8 cellular contexts compared by ENCODE assay signal in genomic region chr5:55344392-55344992, GRCh38. TPM values are rescaled to one million over a fixed set of nuclear protein-coding genes. Genes with fewer than 3 reads are reported as not detected.
A peak's percentile ranks its signal among the peaks of the same experiment; 100 is the strongest.
DNase-seq lines count a peak whose midpoint lies in the region; ATAC-seq and TF ChIP-seq lines count a peak whose summit lies in the region.

No MANE protein-coding gene starts in this region.

- 18 to 30% methylated on average over 2 of the region's 2 CpGs for WGBS in transverse colon (ENCODE audit: low coverage in 1 of 2), 2 donors

- no peak overlapping the region for H2AFZ ChIP-seq in PC-3 (ENCODE audit: low read length)
- no peak overlapping the region for H2AFZ ChIP-seq in osteoblast (ENCODE audit: low read length)

- H3K79me2 ChIP-seq in PC-3 (ENCODE audit: low read length) (no peaks in the 10 kb centered on the region), osteoblast (ENCODE audit: insufficient read depth, low read length) (peaks cover 3% of the 10 kb centered on the region)

- no TSS peak for BruUV-seq in PC-3 (replicated peaks; lab: Mats Ljungman, UMichigan)

- H3K4me1 ChIP-seq in PC-3 (ENCODE audit: insufficient read depth, low read length) (no peaks in the 10 kb centered on the region), osteoblast (ENCODE audit: insufficient read depth, low read length) (no peaks in the 10 kb centered on the region), transverse colon (peaks cover 0 to 5% (median 2%) of the 10 kb centered on the region in 4 donors)

- H3F3A ChIP-seq in PC-3 (ENCODE audit: low read length, unreplicated experiment): no peaks in the 10 kb centered on the region

- TF ChIP-seq EP300 in transverse colon (IDR thresholded peaks at IDR 0.05; ENCODE audit: low read depth): no peak

- no peak for ATAC-seq in PC-3

- DNase-seq in A172 (ENCODE audit: low spot score) (peak; percentile 39), GM10248 (ENCODE audit: extremely low spot score) (peak; percentile 18), PC-3 (peak; percentile 68), activated T-helper 1 cell treated with Interleukin-2 at 50 U/mL for 16 hours (ENCODE audit: low read depth) (peak; percentile 17), fibroblast of pulmonary artery (ENCODE audit: low read depth) (peak; percentile 84), osteoblast (ENCODE audit: insufficient read length, low spot score, missing footprints) (peak; percentile 30), transverse colon (peak; percentile 66)
- no peak for DNase-seq in NK-92 treated with Interleukin-12 subunit alpha and Interleukin-12 subunit beta, amount 100 ng/mL, for 24 hours (lab: John Stamatoyannopoulos, UW)

- H4K20me1 ChIP-seq in PC-3 (ENCODE audit: low read length) (no peaks in the 10 kb centered on the region), osteoblast (ENCODE audit: insufficient read depth, low read length) (no peaks in the 10 kb centered on the region)

- peaks cover 35% of the 10 kb centered on the region for H3K36me3 ChIP-seq in PC-3 (ENCODE audit: low read depth, low read length)
- H3K36me3 ChIP-seq in osteoblast (ENCODE audit: insufficient read depth, low read length): peaks cover 58% of the 10 kb centered on the region
- H3K36me3 ChIP-seq in transverse colon: peaks cover 0 to 64% (median 22%) of the 10 kb centered on the region in 4 donors

- intact Hi-C loops in PC-3 (cut with micrococcal nuclease): loop anchor here (1.0 kb wide), 1 partner anchor 350 kb away; no protein-coding TSS in a partner anchor
- intact Hi-C loops in transverse colon (cut with DNase I; ENCODE audit: low total_unique reads): loop anchor here (10.0 kb wide), 1 partner anchor 350 kb away; no protein-coding TSS in a partner anchor

- no peak for TF ChIP-seq POLR2A in transverse colon (IDR thresholded peaks at IDR 0.05)

- TF ChIP-seq CTCF in GM10248 (IDR thresholded peaks at IDR 0.05; ENCODE audit: control extremely low read depth, extremely low read depth, low read depth, missing control alignments) (peak; percentile 73), PC-3 (conservative IDR thresholded peaks at IDR 0.05; ENCODE audit: low read depth, low read length) (peak; percentile 71), fibroblast of pulmonary artery (IDR thresholded peaks at IDR 0.05; ENCODE audit: low read length, missing control alignments) (peak; percentile 97), osteoblast (IDR thresholded peaks at IDR 0.05; ENCODE audit: extremely low read depth, low read depth, low read length) (peak; percentile 88), transverse colon (IDR thresholded peaks at IDR 0.05) (peak; percentile 88 to 93 (median 90))

- H3K4me3 ChIP-seq in PC-3 (ENCODE audit: low read length) (no peak overlapping the region), fibroblast of pulmonary artery (replicated peaks; ENCODE audit: low read depth, low read length) (no peak overlapping the region), osteoblast (ENCODE audit: insufficient read depth, low read length) (no peak overlapping the region), transverse colon (no peak overlapping the region)

- POLR2A ChIA-PET in GM10248 (lab: Yijun Ruan, JAX) (no interaction called here), PC-3 (lab: Charles Lee; ENCODE audit: unreplicated experiment) (no interaction called here)

- H3K27ac ChIP-seq in PC-3 (ENCODE audit: low read length) (no peak overlapping the region), osteoblast (ENCODE audit: low read depth, low read length) (peak overlapping the region; percentile 0), transverse colon (no peak overlapping the region)

- H3K4me2 ChIP-seq in PC-3 (ENCODE audit: low read length): no peak overlapping the region
- H3K4me2 ChIP-seq in osteoblast (ENCODE audit: insufficient read depth, low read length): no peak overlapping the region

- in situ Hi-C loops in transverse colon (cut with MboI; ENCODE audit: low pct_ligation_motif_present in 1 of 4, low pct_unique_long_range_greater_than_20kb in 1 of 4, low sequenced_read_pairs in 3 of 4): loop anchor here in 2 of 4 donors (10.0 to 25.0 kb wide), 2 partner anchors 340 to 343 kb away; no protein-coding TSS in a partner anchor

- H3K27me3 ChIP-seq in PC-3 (ENCODE audit: low read length): no peaks in the 10 kb centered on the region
- no peaks in the 10 kb centered on the region for H3K27me3 ChIP-seq in osteoblast (ENCODE audit: insufficient read depth, low read length)
- no peaks in the 10 kb centered on the region for H3K27me3 ChIP-seq in transverse colon

- no peaks in the 10 kb centered on the region for H3K9me2 ChIP-seq in PC-3 (replicated peaks; ENCODE audit: low read length)

- CTCF ChIA-PET in GM10248 (lab: Yijun Ruan, JAX) (interaction anchor here (0.8 to 1.5 kb wide), 5 partner anchors 15 to 347 kb away, joined by 3 to 5 read pairs (median 3); no protein-coding TSS in a partner anchor), PC-3 (lab: Charles Lee) (no interaction called here)

- no peaks in the 10 kb centered on the region for H3K9me3 ChIP-seq in PC-3 (ENCODE audit: low read length)
- no peaks in the 10 kb centered on the region for H3K9me3 ChIP-seq in osteoblast (ENCODE audit: low read depth, low read length)
- no peaks in the 10 kb centered on the region for H3K9me3 ChIP-seq in transverse colon

- H3K9ac ChIP-seq in PC-3 (ENCODE audit: low read length): no peak overlapping the region

RNA-seq across cellular contexts. Expression of gene MTREX, which starts 36.7 kb away (rescaled TPM):
- total RNA-seq in A172 (2014; rRNA removed; shearing (Covaris generic)): 91.4 and 119 TPM in 2 replicates
- total RNA-seq in PC-3 (2014; rRNA removed): 25.6 and 44.0 TPM in 2 replicates
- total RNA-seq in osteoblast: 63.6 and 73.8 TPM in 2 replicates
- total RNA-seq in transverse colon: 10 to 100 TPM; 29.5 to 85.9 (median 65.5) TPM

RNA-seq across cellular contexts. Expression of gene DHX29, which starts 37.0 kb away (rescaled TPM):
- 47.8 and 61.9 TPM in 2 replicates for total RNA-seq in A172 (2014; rRNA removed; shearing (Covaris generic))
- total RNA-seq in PC-3 (2014; rRNA removed): 9.4 and 13.4 TPM in 2 replicates
- total RNA-seq in osteoblast: 36.8 and 38.4 TPM in 2 replicates
- total RNA-seq in transverse colon: 10 to 100 TPM in 3 of 4 donors, 1 to 10 TPM in 1; 9.4 to 33.0 (median 17.6) TPM
